In the genomic region with DNA sequence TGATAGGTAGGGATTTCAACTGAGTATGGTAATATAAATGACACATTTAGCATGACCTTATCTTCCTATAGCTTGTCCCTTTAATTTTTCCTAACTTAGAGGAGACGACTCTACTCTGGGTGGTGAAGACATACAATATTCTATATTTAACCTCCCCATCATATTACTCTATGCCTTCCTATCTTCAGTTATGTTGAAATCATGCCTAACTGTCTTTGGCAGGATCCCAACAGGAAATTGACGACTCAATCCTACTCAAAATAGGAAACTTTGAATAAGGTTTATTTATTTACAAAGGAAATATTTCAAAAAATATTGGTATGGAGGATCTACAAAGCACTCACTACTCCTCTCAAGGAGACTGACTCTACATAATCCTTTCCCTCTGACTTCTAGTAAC, we compare ENCODE assay signal across 18 cellular contexts. TPM values are rescaled to one million over a fixed set of nuclear protein-coding genes. Genes with fewer than 3 reads are reported as not detected.
DNase-seq lines count a peak whose midpoint lies in the region; ATAC-seq and TF ChIP-seq lines count a peak whose summit lies in the region.
"Had no signal": no experiment of that assay in that cellular context is flagged by ENCODE, and none has a peak within 500 bp of the region (broad histone marks: within the 10 kb centered on the region; RNA-seq: fewer than 3 reads in every experiment).

No MANE protein-coding gene starts in this region.

- TF ChIP-seq CTCF in astrocyte of the spinal cord (IDR thresholded peaks at IDR 0.05; ENCODE audit: low read depth, low read length) = no peak

- no peak overlapping the region for H3K4me3 ChIP-seq in astrocyte of the spinal cord (ENCODE audit: low read depth, low read length)
- H3K4me3 ChIP-seq: coronary artery had no signal

- DNase-seq in EL = peak; percentile 70
- DNase-seq in MV-4-11 (lab: John Stamatoyannopoulos, UW) = peak; percentile 92
- DNase-seq in astrocyte of the spinal cord (ENCODE audit: low read depth, low spot score) = peak; percentile 62
- DNase-seq in glomerular visceral epithelial cell (ENCODE audit: extremely low spot score) = peak; percentile 7
- no peak for DNase-seq in AG20443 (ENCODE audit: low spot score)
- DNase-seq in activated naive CD8-positive, alpha-beta T cell treated with anti-CD3 and anti-CD28 coated beads for 36 hours = no peak
- DNase-seq in NCI-H2029 (lab: John Stamatoyannopoulos, UW) = no peak
- DNase-seq: activated CD4-positive, alpha-beta T cell treated with anti-CD3 and anti-CD28 coated beads for 4 hours; activated T-cell treated with anti-CD3 and anti-CD28 coated beads, Interleukin-2, amount 50 U/mL, for 1 hour; CD4-positive, CD25-positive, alpha-beta regulatory T cell; mesendoderm; NCI-H1092 treated with DMSO at 0.1 percent for 48 hours; T-helper 2 cell; trophoblast cell had no signal

- H3K9me3 Mint-ChIP-seq in activated naive CD8-positive, alpha-beta T cell treated with anti-CD3 and anti-CD28 coated beads for 36 hours = no peaks in the 10 kb centered on the region
- H3K9me3 Mint-ChIP-seq: stimulated activated memory B cell treated with anti-CD40 and anti-IgM and Interleukin-4, amounts not matched to agents 10 μg/mL and 1 μg/mL and 100 μg/mL, for 72 hours had no signal

- ATAC-seq in GM21526 (IDR thresholded peaks at IDR 0.05; ENCODE audit: low FRiP score, unreplicated experiment) = no peak
- ATAC-seq: esophagus mucosa; stimulated activated memory B cell treated with anti-CD40 and anti-IgM and Interleukin-4, amounts not matched to agents 10 μg/mL and 1 μg/mL and 100 μg/mL, for 72 hours had no signal

- in situ Hi-C loops in astrocyte of the spinal cord (cut with HindIII; ENCODE audit: low sequenced_read_pairs) = no loop called here

- no peaks in the 10 kb centered on the region for H3K4me1 Mint-ChIP-seq in activated naive CD8-positive, alpha-beta T cell treated with anti-CD3 and anti-CD28 coated beads for 36 hours
- H3K4me1 Mint-ChIP-seq: stimulated activated memory B cell treated with anti-CD40 and anti-IgM and Interleukin-4, amounts not matched to agents 10 μg/mL and 1 μg/mL and 100 μg/mL, for 72 hours had no signal

- no peaks in the 10 kb centered on the region for H3K27me3 Mint-ChIP-seq in activated naive CD8-positive, alpha-beta T cell treated with anti-CD3 and anti-CD28 coated beads for 36 hours
- H3K27me3 Mint-ChIP-seq: CD4-positive, CD25-positive, alpha-beta regulatory T cell; stimulated activated memory B cell treated with anti-CD40 and anti-IgM and Interleukin-4, amounts not matched to agents 10 μg/mL and 1 μg/mL and 100 μg/mL, for 72 hours had no signal

- H3K36me3 Mint-ChIP-seq in activated naive CD8-positive, alpha-beta T cell treated with anti-CD3 and anti-CD28 coated beads for 36 hours = peaks cover 1% of the 10 kb centered on the region
- H3K36me3 Mint-ChIP-seq: CD4-positive, CD25-positive, alpha-beta regulatory T cell; stimulated activated memory B cell treated with anti-CD40 and anti-IgM and Interleukin-4, amounts not matched to agents 10 μg/mL and 1 μg/mL and 100 μg/mL, for 72 hours had no signal

- H3K4me3 Mint-ChIP-seq in activated naive CD8-positive, alpha-beta T cell treated with anti-CD3 and anti-CD28 coated beads for 36 hours = no peak overlapping the region
- H3K4me3 Mint-ChIP-seq: CD4-positive, CD25-positive, alpha-beta regulatory T cell; stimulated activated memory B cell treated with anti-CD40 and anti-IgM and Interleukin-4, amounts not matched to agents 10 μg/mL and 1 μg/mL and 100 μg/mL, for 72 hours had no signal

- H3K27ac Mint-ChIP-seq in activated naive CD8-positive, alpha-beta T cell treated with anti-CD3 and anti-CD28 coated beads for 36 hours = no peak overlapping the region
- H3K27ac Mint-ChIP-seq: CD4-positive, CD25-positive, alpha-beta regulatory T cell; stimulated activated memory B cell treated with anti-CD40 and anti-IgM and Interleukin-4, amounts not matched to agents 10 μg/mL and 1 μg/mL and 100 μg/mL, for 72 hours had no signal

RNA-seq across cellular contexts. Expression of gene SEMA3A, which starts 24.1 kb away (rescaled TPM):
- total RNA-seq in activated naive CD8-positive, alpha-beta T cell treated with anti-CD3 and anti-CD28 coated beads for 36 hours = 1 to 10 TPM; 1.9 to 2.2 TPM
- total RNA-seq: CD4-positive, CD25-positive, alpha-beta regulatory T cell had no signal

Comparison
In these comparisons a context has a peak if more than half of its experiments do, and no peak if none do; other contexts are left out.
1. DNase-seq: peak in EL (single experiment), MV-4-11 (single experiment), astrocyte of the spinal cord (single experiment) and glomerular visceral epithelial cell (single experiment); none in AG20443 (single experiment), activated naive CD8-positive, alpha-beta T cell treated with anti-CD3 and anti-CD28 coated beads for 36 hours (single experiment) and NCI-H2029 (single experiment).